ENCODE assay signal across 18 cellular contexts in genomic region chr2:201858267-201858666, GRCh38. TPM values are rescaled to one million over a fixed set of nuclear protein-coding genes. Genes with fewer than 3 reads are reported as not detected.
DNase-seq lines count a peak whose midpoint lies in the region; ATAC-seq and TF ChIP-seq lines count a peak whose summit lies in the region.
"Had no signal": no experiment of that assay in that cellular context is flagged by ENCODE, and none has a peak within 500 bp of the region (broad histone marks: within the 10 kb centered on the region; RNA-seq: fewer than 3 reads in every experiment).

No MANE protein-coding gene starts in this region.

- H3K9me3 ChIP-seq in mesodermal cell (ENCODE audit: control insufficient read depth, low read length), result no peaks in the 10 kb centered on the region
- H3K9me3 ChIP-seq in skeletal muscle satellite cell (replicated peaks; ENCODE audit: low read length), result no peaks in the 10 kb centered on the region
- no peaks in the 10 kb centered on the region for H3K9me3 ChIP-seq in CD4-positive, alpha-beta memory T cell (ENCODE audit: control insufficient read depth in 1 of 2, low read length in 2 of 2)
- no peaks in the 10 kb centered on the region for H3K9me3 ChIP-seq in body of pancreas
- H3K9me3 ChIP-seq: suprapubic skin had no signal

- H3K9me3 Mint-ChIP-seq in HFFc6 (no peaks in the 10 kb centered on the region), chondrocyte (ENCODE audit: low read depth) (no peaks in the 10 kb centered on the region), immature natural killer cell (no peaks in the 10 kb centered on the region)
- no peaks in the 10 kb centered on the region for H3K9me3 Mint-ChIP-seq in CD4-positive, alpha-beta memory T cell
- H3K9me3 Mint-ChIP-seq: activated naive CD4-positive, alpha-beta T cell treated with anti-CD3 and anti-CD28 coated beads, Interleukin-2, amount 10 ng/mL, durations not matched to agents 7 days and 5 days; dendritic cell treated with granulocyte-macrophage colony-stimulating factor and Interleukin-4, amounts not matched to agents 40 ng/mL and 50 ng/mL, for 4 days had no signal

- H3K4me1 Mint-ChIP-seq in HFFc6 (ENCODE audit: low read depth), result peaks cover 77% of the 10 kb centered on the region
- peaks cover 52% of the 10 kb centered on the region for H3K4me1 Mint-ChIP-seq in chondrocyte (ENCODE audit: low read depth)
- peaks cover 13 to 19% (median 16%) of the 10 kb centered on the region in 4 donors for H3K4me1 Mint-ChIP-seq in CD4-positive, alpha-beta memory T cell
- H3K4me1 Mint-ChIP-seq in immature natural killer cell, result peaks cover 0 to 6% of the 10 kb centered on the region in 2 donors

- H3K4me3 Mint-ChIP-seq in HFFc6, result peak overlapping the region; percentile 57
- H3K4me3 Mint-ChIP-seq in chondrocyte (ENCODE audit: unreplicated experiment), result no peak overlapping the region
- H3K4me3 Mint-ChIP-seq in CD4-positive, alpha-beta memory T cell, result peak overlapping the region in 2 of 8 donors; percentile 27 to 60
- no peak overlapping the region for H3K4me3 Mint-ChIP-seq in immature natural killer cell
- H3K4me3 Mint-ChIP-seq: activated naive CD4-positive, alpha-beta T cell treated with anti-CD3 and anti-CD28 coated beads, Interleukin-2, amount 10 ng/mL, durations not matched to agents 7 days and 5 days; dendritic cell treated with granulocyte-macrophage colony-stimulating factor and Interleukin-4, amounts not matched to agents 40 ng/mL and 50 ng/mL, for 4 days had no signal

- CTCF ChIA-PET in CD4-positive, alpha-beta memory T cell (lab: Charles Lee; ENCODE audit: partially characterized antibody), result interaction anchor here (1.6 to 6.3 kb wide), 2 partner anchors 11 to 321 kb away, joined by 5 to 164 read pairs; no protein-coding TSS in a partner anchor

- H3K9ac ChIP-seq in skeletal muscle satellite cell (ENCODE audit: low read depth, low read length), result peak overlapping the region; percentile 15

- H3K27ac Mint-ChIP-seq in HFFc6, result peak overlapping the region; percentile 89
- H3K27ac Mint-ChIP-seq in chondrocyte (ENCODE audit: unreplicated experiment), result peak overlapping the region; percentile 41
- H3K27ac Mint-ChIP-seq in CD4-positive, alpha-beta memory T cell, result no peak overlapping the region
- no peak overlapping the region for H3K27ac Mint-ChIP-seq in immature natural killer cell
- H3K27ac Mint-ChIP-seq: activated naive CD4-positive, alpha-beta T cell treated with anti-CD3 and anti-CD28 coated beads, Interleukin-2, amount 10 ng/mL, durations not matched to agents 7 days and 5 days; dendritic cell treated with granulocyte-macrophage colony-stimulating factor and Interleukin-4, amounts not matched to agents 40 ng/mL and 50 ng/mL, for 4 days had no signal

- H3K27me3 Mint-ChIP-seq in HFFc6 (ENCODE audit: insufficient read depth), result no peaks in the 10 kb centered on the region; the same call in 1 of the 2 replicates
- H3K27me3 Mint-ChIP-seq in chondrocyte (ENCODE audit: low read depth), result no peaks in the 10 kb centered on the region
- H3K27me3 Mint-ChIP-seq in CD4-positive, alpha-beta memory T cell, result peaks cover 12 to 25% of the 10 kb centered on the region in 2 donors
- peaks cover 0 to 14% (median 7%) of the 10 kb centered on the region in 3 donors for H3K27me3 Mint-ChIP-seq in immature natural killer cell (ENCODE audit: low read depth in 3 of 3)

- intact Hi-C loops in lower leg skin (cut with DNase I; ENCODE audit: low total_unique reads) (no loop called here), body of pancreas (cut with DNase I) (no loop called here)
- intact Hi-C loops in CD4-positive, alpha-beta memory T cell (cut with micrococcal nuclease), result no loop called here

- DNase-seq in HFFc6, result no peak
- no peak for DNase-seq in chondrocyte (ENCODE audit: low spot score)
- DNase-seq in lower leg skin (ENCODE audit: low spot score in 2 of 2), result no peak
- DNase-seq in CD4-positive, alpha-beta memory T cell, result no peak
- DNase-seq in immature natural killer cell, result no peak
- no peak for DNase-seq in body of pancreas
- DNase-seq: activated naive CD4-positive, alpha-beta T cell treated with anti-CD3 and anti-CD28 coated beads, Interleukin-2, amount 10 ng/mL, durations not matched to agents 7 days and 5 days; GDM1; KG1; mammary epithelial cell; NCI-H1092; NCI-H2171 treated with DMSO at 0.1 percent for 48 hours; PC-9 had no signal

- H3K27ac ChIP-seq in mesodermal cell (ENCODE audit: low read depth, low read length, severe bottlenecking), result peak overlapping the region; percentile 6
- H3K27ac ChIP-seq in CD4-positive, alpha-beta memory T cell (ENCODE audit: low read depth, low read length), result no peak overlapping the region
- H3K27ac ChIP-seq in body of pancreas, result no peak overlapping the region
- H3K27ac ChIP-seq: PC-9, suprapubic skin had no signal

- 50 to 67% methylated on average over 1 of the region's 4 CpGs for WGBS in mesodermal cell (ENCODE audit: insufficient coverage in 2 of 2), 2 experiments
- 20 to 29% methylated on average over 4 of the region's 4 CpGs for WGBS in lower leg skin, 2 donors
- WGBS in body of pancreas, 2 donors, result 6 to 12% methylated on average over 4 of the region's 4 CpGs

- peak overlapping the region; percentile 54 for H3K4me2 ChIP-seq in skeletal muscle satellite cell (ENCODE audit: low read length)
- H3K4me2 ChIP-seq: PC-9 had no signal

- no peaks in the 10 kb centered on the region for H3K36me3 ChIP-seq in mesodermal cell (ENCODE audit: control insufficient read depth, insufficient read depth, low read length)
- H3K36me3 ChIP-seq in skeletal muscle satellite cell (ENCODE audit: insufficient read depth, low read length), result no peaks in the 10 kb centered on the region
- no peaks in the 10 kb centered on the region for H3K36me3 ChIP-seq in CD4-positive, alpha-beta memory T cell (ENCODE audit: insufficient read depth, low read length)
- H3K36me3 ChIP-seq in body of pancreas (replicated peaks in 1 of 2; ENCODE audit: insufficient read depth in 1 of 2, low read depth in 2 of 2), result no peaks in the 10 kb centered on the region
- H3K36me3 ChIP-seq: suprapubic skin had no signal

- peaks cover 32% of the 10 kb centered on the region for H3K36me3 Mint-ChIP-seq in HFFc6 (ENCODE audit: low read depth)
- no peaks in the 10 kb centered on the region for H3K36me3 Mint-ChIP-seq in chondrocyte (ENCODE audit: low read depth)
- no peaks in the 10 kb centered on the region for H3K36me3 Mint-ChIP-seq in CD4-positive, alpha-beta memory T cell
- H3K36me3 Mint-ChIP-seq in immature natural killer cell, result no peaks in the 10 kb centered on the region
- H3K36me3 Mint-ChIP-seq: activated naive CD4-positive, alpha-beta T cell treated with anti-CD3 and anti-CD28 coated beads, Interleukin-2, amount 10 ng/mL, durations not matched to agents 7 days and 5 days had no signal

- no peak for TF ChIP-seq CTCF in HFFc6 (IDR thresholded peaks at IDR 0.05)
- no peak for TF ChIP-seq CTCF in chondrocyte (IDR thresholded peaks at IDR 0.05)
- no peak for TF ChIP-seq CTCF in lower leg skin (IDR thresholded peaks at IDR 0.05)
- no peak for TF ChIP-seq CTCF in body of pancreas (IDR thresholded peaks at IDR 0.05)

- H3K4me3 ChIP-seq in mesodermal cell (ENCODE audit: extremely low read depth, insufficient read depth, low read length, poor library complexity, severe bottlenecking) (no peak overlapping the region), skeletal muscle satellite cell (ENCODE audit: low read length) (no peak overlapping the region), lower leg skin (ENCODE audit: low read depth, poor library complexity, severe bottlenecking) (no peak overlapping the region), body of pancreas (no peak overlapping the region)
- H3K4me3 ChIP-seq in CD4-positive, alpha-beta memory T cell (ENCODE audit: low read length in 2 of 2), result no peak overlapping the region
- H3K4me3 ChIP-seq: GM12878, PC-9, suprapubic skin had no signal

- H3K4me1 ChIP-seq in mesodermal cell (ENCODE audit: control insufficient read depth, insufficient read depth, low read length, poor library complexity, severe bottlenecking), result peaks cover 25% of the 10 kb centered on the region
- H3K4me1 ChIP-seq in skeletal muscle satellite cell (ENCODE audit: control insufficient read depth, insufficient read depth, low read length), result peaks cover 45% of the 10 kb centered on the region
- peaks cover 12% of the 10 kb centered on the region for H3K4me1 ChIP-seq in CD4-positive, alpha-beta memory T cell (ENCODE audit: insufficient read depth, low read length)
- H3K4me1 ChIP-seq in body of pancreas, result no peaks in the 10 kb centered on the region

- H3K27me3 ChIP-seq in skeletal muscle satellite cell (ENCODE audit: control insufficient read depth, insufficient read depth, low read length), result no peaks in the 10 kb centered on the region
- no peaks in the 10 kb centered on the region for H3K27me3 ChIP-seq in CD4-positive, alpha-beta memory T cell (ENCODE audit: insufficient read depth, low read length)
- H3K27me3 ChIP-seq in body of pancreas, result no peaks in the 10 kb centered on the region
- H3K27me3 ChIP-seq: suprapubic skin had no signal

- POLR2A ChIA-PET in CD4-positive, alpha-beta memory T cell (lab: Charles Lee; ENCODE audit: partially characterized antibody), result no interaction called here

- no peak for TF ChIP-seq POLR2A in lower leg skin (IDR thresholded peaks at IDR 0.05)
- TF ChIP-seq POLR2A in body of pancreas (IDR thresholded peaks at IDR 0.05), result no peak

- no peak for ATAC-seq in body of pancreas

RNA-seq across cellular contexts. Expression of gene CDK15, which starts 51.9 kb away (rescaled TPM):
- 10 to 100 TPM; 21.7 to 59.8 (median 49.4) TPM for total RNA-seq in HFFc6 (2021; fragmentation: NEBNext Ultra II Directional; extraction: Animal tissue kit (Norgen Biotek cat#: 25700))
- total RNA-seq in chondrocyte (3.6 to 5.9 TPM (median 4.6 TPM) in 3 replicates), lower leg skin (under 1 TPM; 0.27 to 0.91 (median 0.38) TPM), body of pancreas (under 1 TPM in 1 of 2 donors, not detected in 1; 0.52 TPM)
- polyA plus RNA-seq in mesodermal cell (2013, experiment 1 of 2), result 0.37 TPM
- polyA plus RNA-seq in mesodermal cell (2013, experiment 2 of 2), result not detected
- total RNA-seq in skeletal muscle satellite cell (2012; rRNA removed), result 0.87 and 1.0 TPM in 2 replicates
- total RNA-seq in CD4-positive, alpha-beta memory T cell, result not detected
- not detected for polyA plus RNA-seq in CD4-positive, alpha-beta memory T cell
- not detected for polyA plus RNA-seq in immature natural killer cell
- total RNA-seq: PC-9 had no signal

Comparison
In these comparisons a context has a peak if more than half of its experiments do, and no peak if none do; other contexts are left out.
1. H3K27ac Mint-ChIP-seq: peak in HFFc6 (single experiment) and chondrocyte (single experiment); none in CD4-positive, alpha-beta memory T cell (0 of 7) and immature natural killer cell (0 of 6).